Comparison of ENCODE assay signal across 1 cellular context in genomic region chr22:19287076-19287724, GRCh38.
TF ChIP-seq lines count a peak whose summit lies in the region.

No MANE protein-coding gene starts in this region.

TF ChIP-seq in SK-N-SH, 30 proteins besides CTCF, POLR2A, EP300 and RAD21 (continued from another document):
- TF ChIP-seq, protein P1, sequence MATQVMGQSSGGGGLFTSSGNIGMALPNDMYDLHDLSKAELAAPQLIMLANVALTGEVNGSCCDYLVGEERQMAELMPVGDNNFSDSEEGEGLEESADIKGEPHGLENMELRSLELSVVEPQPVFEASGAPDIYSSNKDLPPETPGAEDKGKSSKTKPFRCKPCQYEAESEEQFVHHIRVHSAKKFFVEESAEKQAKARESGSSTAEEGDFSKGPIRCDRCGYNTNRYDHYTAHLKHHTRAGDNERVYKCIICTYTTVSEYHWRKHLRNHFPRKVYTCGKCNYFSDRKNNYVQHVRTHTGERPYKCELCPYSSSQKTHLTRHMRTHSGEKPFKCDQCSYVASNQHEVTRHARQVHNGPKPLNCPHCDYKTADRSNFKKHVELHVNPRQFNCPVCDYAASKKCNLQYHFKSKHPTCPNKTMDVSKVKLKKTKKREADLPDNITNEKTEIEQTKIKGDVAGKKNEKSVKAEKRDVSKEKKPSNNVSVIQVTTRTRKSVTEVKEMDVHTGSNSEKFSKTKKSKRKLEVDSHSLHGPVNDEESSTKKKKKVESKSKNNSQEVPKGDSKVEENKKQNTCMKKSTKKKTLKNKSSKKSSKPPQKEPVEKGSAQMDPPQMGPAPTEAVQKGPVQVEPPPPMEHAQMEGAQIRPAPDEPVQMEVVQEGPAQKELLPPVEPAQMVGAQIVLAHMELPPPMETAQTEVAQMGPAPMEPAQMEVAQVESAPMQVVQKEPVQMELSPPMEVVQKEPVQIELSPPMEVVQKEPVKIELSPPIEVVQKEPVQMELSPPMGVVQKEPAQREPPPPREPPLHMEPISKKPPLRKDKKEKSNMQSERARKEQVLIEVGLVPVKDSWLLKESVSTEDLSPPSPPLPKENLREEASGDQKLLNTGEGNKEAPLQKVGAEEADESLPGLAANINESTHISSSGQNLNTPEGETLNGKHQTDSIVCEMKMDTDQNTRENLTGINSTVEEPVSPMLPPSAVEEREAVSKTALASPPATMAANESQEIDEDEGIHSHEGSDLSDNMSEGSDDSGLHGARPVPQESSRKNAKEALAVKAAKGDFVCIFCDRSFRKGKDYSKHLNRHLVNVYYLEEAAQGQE (IDR thresholded peaks at IDR 0.05; ENCODE audit: low read depth, low read length) = no peak
- no peak for TF ChIP-seq CHD2 (IDR thresholded peaks at IDR 0.05; ENCODE audit: low read length, partially characterized antibody)
- no peak for TF ChIP-seq TAF1 (IDR thresholded peaks at IDR 0.05; ENCODE audit: borderline replicate concordance, low read depth, low read length)
- TF ChIP-seq FOSL2 (IDR thresholded peaks at IDR 0.05; ENCODE audit: borderline replicate concordance, low read depth) = no peak
- TF ChIP-seq ZBTB33 (IDR thresholded peaks at IDR 0.05; ENCODE audit: borderline replicate concordance, low read depth) = no peak
- no peak for TF ChIP-seq TEAD4 (IDR thresholded peaks at IDR 0.05; ENCODE audit: borderline replicate concordance, insufficient read depth)
- TF ChIP-seq TCF12 (IDR thresholded peaks at IDR 0.05) = no peak
